Comparison of ENCODE assay signal across 15 cellular contexts in genomic region chr14:74500417-74501134, GRCh38. TPM values are rescaled to one million over a fixed set of nuclear protein-coding genes. Genes with fewer than 3 reads are reported as not detected.
DNase-seq lines count a peak whose midpoint lies in the region; ATAC-seq and TF ChIP-seq lines count a peak whose summit lies in the region.
"Had no signal": no experiment of that assay in that cellular context is flagged by ENCODE, and none has a peak within 500 bp of the region (broad histone marks: within the 10 kb centered on the region; RNA-seq: fewer than 3 reads in every experiment).

No MANE protein-coding gene starts in this region.

- H3K4me1 ChIP-seq in HCT116 (ENCODE audit: control insufficient read depth in 1 of 2, insufficient read depth in 2 of 2, low read length in 2 of 2), result peaks cover 0 to 15% of the 10 kb centered on the region in 2 experiments; a peak in 2 of 4 replicates
- H3K4me1 ChIP-seq in left lung, result peaks cover 0 to 7% of the 10 kb centered on the region in 2 donors
- H3K4me1 ChIP-seq: BE2C, parathyroid adenoma had no signal

- TF ChIP-seq CTCF in CD14-positive monocyte (IDR thresholded peaks at IDR 0.05) (no peak), HCT116 (IDR thresholded peaks at IDR 0.05 in 2 of 3, conservative IDR thresholded peaks at IDR 0.05 in 1 of 3; ENCODE audit: borderline replicate concordance in 1 of 3, insufficient read depth in 1 of 3, low read depth in 2 of 3, low read length in 2 of 3) (no peak), left lung (IDR thresholded peaks at IDR 0.05) (no peak)

- no peaks in the 10 kb centered on the region for H3K9me3 Mint-ChIP-seq in CD14-positive monocyte
- H3K9me3 Mint-ChIP-seq: activated naive CD4-positive, alpha-beta T cell treated with anti-CD3 and anti-CD28 coated beads, Interleukin-2, amount 10 ng/mL, durations not matched to agents 7 days and 5 days; stimulated activated naive CD8-positive, alpha-beta T cell treated with anti-CD3 and anti-CD28 coated beads, Interleukin-15, amount 100 ng/mL, for 72 hours had no signal

- no TSS peak for BruUV-seq in HCT116 (replicated peaks; lab: Mats Ljungman, UMichigan)

- H3K27me3 ChIP-seq in HCT116 (ENCODE audit: insufficient read depth, low read length) (no peaks in the 10 kb centered on the region), left lung (no peaks in the 10 kb centered on the region)
- H3K27me3 ChIP-seq: BE2C, spleen had no signal

- intact Hi-C loops in CD14-positive monocyte (cut with micrococcal nuclease), result no loop called here
- intact Hi-C loops in HCT116 (cut with micrococcal nuclease), result no loop called here
- intact Hi-C loops in left lung (cut with DNase I), result loop anchor here in 1 of 2 donors (10.0 kb wide), 1 partner anchor 114 kb away; the partner anchor contains the start of gene LTBP2

- no peak overlapping the region for H3K4me2 ChIP-seq in HCT116 (ENCODE audit: low read length)

- no peak overlapping the region for H3K27ac ChIP-seq in HCT116 (ENCODE audit: low read depth, low read length)
- no peak overlapping the region for H3K27ac ChIP-seq in left lung
- H3K27ac ChIP-seq: parathyroid adenoma, spleen had no signal

- DNase-seq in CD14-positive monocyte (ENCODE audit: low spot score) (peak; percentile 30), HCT116 (ENCODE audit: low read depth, low spot score) (no peak), astrocyte of the hippocampus (ENCODE audit: low read depth, low spot score) (peak; percentile 29), left lung (no peak)
- DNase-seq in activated CD4-positive, alpha-beta T cell treated with anti-CD3 and anti-CD28 coated beads, Interleukin-2, amount 50 U/mL, for 1 hour, result no peak
- DNase-seq: activated CD4-positive, CD25-positive, alpha-beta regulatory T cell; activated naive CD4-positive, alpha-beta T cell treated with anti-CD3 and anti-CD28 coated beads, Interleukin-2, amount 10 ng/mL, durations not matched to agents 7 days and 5 days; effector CD8-positive, alpha-beta T cell; NCI-H1048; spleen; stimulated activated naive CD8-positive, alpha-beta T cell treated with anti-CD3 and anti-CD28 coated beads, Interleukin-15, amount 100 ng/mL, for 72 hours had no signal

- H3K4me1 Mint-ChIP-seq in CD14-positive monocyte, result peaks cover 8% of the 10 kb centered on the region

- no peak for TF ChIP-seq POLR2A in HCT116 (IDR thresholded peaks at IDR 0.05; ENCODE audit: borderline replicate concordance, extremely low read depth, insufficient read depth, insufficient read length)

- H3K36me3 ChIP-seq in HCT116 (ENCODE audit: control insufficient read depth in 1 of 2, insufficient read depth in 2 of 2, low read length in 2 of 2) (no peaks in the 10 kb centered on the region), left lung (peaks cover 0 to 6% of the 10 kb centered on the region in 2 donors)
- H3K36me3 ChIP-seq: BE2C had no signal

- H3K9me2 ChIP-seq in HCT116 (ENCODE audit: insufficient read depth), result no peaks in the 10 kb centered on the region

- H3K4me3 ChIP-seq in HCT116 (replicated peaks in 1 of 2; ENCODE audit: low read depth in 1 of 2, low read length in 2 of 2) (no peak overlapping the region), left lung (no peak overlapping the region)
- H3K4me3 ChIP-seq: spleen had no signal

- H3K27ac Mint-ChIP-seq in CD14-positive monocyte, result peak overlapping the region in 1 of 7 donors; percentile 32

- TF ChIP-seq RAD21 in HCT116 (IDR thresholded peaks at IDR 0.05; ENCODE audit: low read depth), result no peak

- CTCF ChIA-PET in HCT116 (lab: Charles Lee), result no interaction called here

- peak; percentile 40 for ATAC-seq in HCT116
- peak; percentile 3 for ATAC-seq in left lung
- ATAC-seq in HG02623 (IDR thresholded peaks at IDR 0.05; ENCODE audit: unreplicated experiment), result no peak
- ATAC-seq in GM18520 (IDR thresholded peaks at IDR 0.05; ENCODE audit: unreplicated experiment), result no peak
- ATAC-seq: stimulated activated naive CD8-positive, alpha-beta T cell treated with anti-CD3 and anti-CD28 coated beads, Interleukin-15, amount 100 ng/mL, for 72 hours had no signal

- POLR2A ChIA-PET in HCT116 (lab: Charles Lee), result no interaction called here

- H3K27me3 Mint-ChIP-seq in CD14-positive monocyte (ENCODE audit: low read depth in 3 of 3), result peaks cover 0 to 2% (median 0%) of the 10 kb centered on the region in 3 donors
- H3K27me3 Mint-ChIP-seq: stimulated activated naive CD8-positive, alpha-beta T cell treated with anti-CD3 and anti-CD28 coated beads, Interleukin-15, amount 100 ng/mL, for 72 hours had no signal

- no peak overlapping the region for H3K9ac ChIP-seq in HCT116 (ENCODE audit: low read length)
- H3K9ac ChIP-seq: parathyroid adenoma had no signal

- H3K9me3 ChIP-seq in HCT116 (ENCODE audit: control insufficient read depth in 1 of 2, insufficient read depth in 1 of 2, low read depth in 1 of 2, low read length in 2 of 2), result no peaks in the 10 kb centered on the region
- H3K9me3 ChIP-seq in left lung, result no peaks in the 10 kb centered on the region
- H3K9me3 ChIP-seq: BE2C, spleen had no signal

- RAD21 ChIA-PET in HCT116 (lab: Charles Lee; ENCODE audit: low non-redundant PET in 1 of 2, low total read pairs in 2 of 2, uncharacterized antibody in 2 of 2, unreplicated experiment in 2 of 2), result no interaction called here

- no peak overlapping the region for H2AFZ ChIP-seq in HCT116 (ENCODE audit: low read depth, low read length, poor library complexity, severe bottlenecking)
- H2AFZ ChIP-seq: parathyroid adenoma had no signal

- H3K4me3 Mint-ChIP-seq in CD14-positive monocyte, result no peak overlapping the region
- H3K4me3 Mint-ChIP-seq: activated naive CD4-positive, alpha-beta T cell treated with anti-CD3 and anti-CD28 coated beads, Interleukin-2, amount 10 ng/mL, durations not matched to agents 7 days and 5 days; stimulated activated naive CD8-positive, alpha-beta T cell treated with anti-CD3 and anti-CD28 coated beads, Interleukin-15, amount 100 ng/mL, for 72 hours had no signal

- no peaks in the 10 kb centered on the region for H3K79me2 ChIP-seq in HCT116 (ENCODE audit: insufficient read depth, low read length)

- H3K36me3 Mint-ChIP-seq in CD14-positive monocyte, result peaks cover 2 to 13% of the 10 kb centered on the region in 2 donors

- no peaks in the 10 kb centered on the region for H4K20me1 ChIP-seq in HCT116 (ENCODE audit: insufficient read depth)

TF ChIP-seq in HCT116, 20 proteins besides CTCF, POLR2A, EP300 and RAD21:
- TF ChIP-seq ZFX (IDR thresholded peaks at IDR 0.05), result no peak
- no peak for TF ChIP-seq EGR1 (IDR thresholded peaks at IDR 0.05; ENCODE audit: low read depth)
- no peak for TF ChIP-seq REST (IDR thresholded peaks at IDR 0.05; ENCODE audit: low read depth)
- no peak for TF ChIP-seq FOSL1 (IDR thresholded peaks at IDR 0.05; ENCODE audit: low read depth)
- TF ChIP-seq SIN3A (IDR thresholded peaks at IDR 0.05; ENCODE audit: low read depth), result no peak
- TF ChIP-seq SP1 (IDR thresholded peaks at IDR 0.05; ENCODE audit: low read depth), result no peak
- no peak for TF ChIP-seq CBX3 (IDR thresholded peaks at IDR 0.05; ENCODE audit: low read depth)
- TF ChIP-seq YY1 (IDR thresholded peaks at IDR 0.05; ENCODE audit: extremely low read depth, insufficient replicate concordance, low read depth, low read length), result no peak
- TF ChIP-seq ELF1 (IDR thresholded peaks at IDR 0.05; ENCODE audit: borderline replicate concordance, low read depth), result no peak

RNA-seq across cellular contexts. Expression of gene ISCA2, which starts 7.0 kb away (rescaled TPM):
- polyA plus RNA-seq in CD14-positive monocyte, result 10 to 100 TPM; 55.9 to 61.7 TPM
- total RNA-seq in HCT116 (2021; ENCODE audit: unreplicated experiment), result 27.5 TPM
- polyA plus RNA-seq in HCT116 (2012), result 14.3 and 16.6 TPM in 2 replicates
- total RNA-seq in left lung, result 10 to 100 TPM; 22.7 to 27.7 TPM

RNA-seq across cellular contexts. Expression of gene NPC2, which starts 7.5 kb away (rescaled TPM):
- 100 to 1,000 TPM; 675 to 772 TPM for polyA plus RNA-seq in CD14-positive monocyte
- total RNA-seq in HCT116 (2021; ENCODE audit: unreplicated experiment) (105 TPM), left lung (1,000 to 10,000 TPM in 1 of 2 donors, 100 to 1,000 TPM in 1; 967 to 1,413 TPM)
- polyA plus RNA-seq in HCT116 (2012), result 191 and 211 TPM in 2 replicates

Comparison
In these comparisons a context has a peak if more than half of its experiments do, and no peak if none do; other contexts are left out.
1. DNase-seq: peak in CD14-positive monocyte (single experiment) and astrocyte of the hippocampus (single experiment); none in HCT116 (single experiment), left lung (0 of 2) and activated CD4-positive, alpha-beta T cell treated with anti-CD3 and anti-CD28 coated beads, Interleukin-2, amount 50 U/mL, for 1 hour (single experiment).
2. ATAC-seq: peak in HCT116 (single experiment) and left lung (single experiment); none in HG02623 (single experiment) and GM18520 (single experiment).